14 cellular contexts compared by ENCODE assay signal in genomic region chr9:6086006-6086655, GRCh38.
"Had no signal": no experiment of that assay in that cellular context is flagged by ENCODE, and none has a peak within 500 bp of the region (broad histone marks: within the 10 kb centered on the region; RNA-seq: fewer than 3 reads in every experiment).

No MANE protein-coding gene starts in this region.

- H3K36me3 ChIP-seq: colonic mucosa, esophagus squamous epithelium, ovary, stomach, uterus had no signal

- H3K4me3 ChIP-seq: colonic mucosa, esophagus squamous epithelium, ovary, stomach, uterus had no signal

- DNase-seq: activated CD4-positive, alpha-beta T cell treated with anti-CD3 and anti-CD28 coated beads for 4 hours; activated CD8-positive, alpha-beta memory T cell treated with anti-CD3 and anti-CD28 coated beads, Interleukin-2, amount 50 U/mL, for 48 hours; activated CD8-positive, alpha-beta T cell treated with anti-CD3 and anti-CD28 coated beads, Interleukin-2, amount 10 ng/mL, durations not matched to agents 7 days and 5 days; activated naive CD8-positive, alpha-beta T cell treated with anti-CD3 and anti-CD28 coated beads, Interleukin-2, amount 10 ng/mL, durations not matched to agents 7 days and 5 days; anterior cingulate cortex; caudate nucleus; colonic mucosa; esophagus squamous epithelium; foreskin fibroblast; head of caudate nucleus; ovary; stomach; uterus had no signal

- H3K9me3 ChIP-seq: colonic mucosa, esophagus squamous epithelium, ovary, stomach, uterus had no signal

- H3K4me1 ChIP-seq: colonic mucosa, esophagus squamous epithelium, stomach, uterus had no signal

- H3K27ac ChIP-seq: colonic mucosa, esophagus squamous epithelium, ovary, stomach, uterus had no signal

- H3K27me3 ChIP-seq: colonic mucosa, esophagus squamous epithelium, ovary, stomach, uterus had no signal

- ATAC-seq: activated CD8-positive, alpha-beta T cell treated with anti-CD3 and anti-CD28 coated beads, Interleukin-2, amount 10 ng/mL, durations not matched to agents 7 days and 5 days; left lobe of liver had no signal
